16 cellular contexts compared by ENCODE assay signal in genomic region chr3:55297706-55298105, GRCh38.
A peak's percentile ranks its signal among the peaks of the same experiment; 100 is the strongest.
DNase-seq lines count a peak whose midpoint lies in the region; TF ChIP-seq lines count a peak whose summit lies in the region.
"Had no signal": no experiment of that assay in that cellular context is flagged by ENCODE, and none has a peak within 500 bp of the region (broad histone marks: within the 10 kb centered on the region; RNA-seq: fewer than 3 reads in every experiment).

No MANE protein-coding gene starts in this region.

- no peaks in the 10 kb centered on the region for H3K9me3 ChIP-seq in smooth muscle cell (replicated peaks; ENCODE audit: low read depth)

- H3K4me2 ChIP-seq in smooth muscle cell = no peak overlapping the region
- H3K4me2 ChIP-seq: BLaER1 treated with 17β-estradiol and CSF1 and Interleukin-3, amounts not matched to agents 10 nM and 100 nM; KMS-11 had no signal

- peaks cover 3% of the 10 kb centered on the region for H3F3A ChIP-seq in smooth muscle cell (ENCODE audit: low read depth)

- H2AFZ ChIP-seq in smooth muscle cell (ENCODE audit: low read depth) = no peak overlapping the region

- H3K36me3 ChIP-seq in smooth muscle cell (ENCODE audit: low read depth) = no peaks in the 10 kb centered on the region
- H3K36me3 ChIP-seq: BLaER1 treated with 17β-estradiol and CSF1 and Interleukin-3, amounts not matched to agents 10 nM and 100 nM had no signal

- H3K4me1 ChIP-seq in smooth muscle cell (ENCODE audit: low read depth) = peaks cover 1% of the 10 kb centered on the region

- 68% methylated on average over 5 of the region's 5 CpGs for WGBS in smooth muscle cell (ENCODE audit: low lambda C conversion rate)

- peak; percentile 63 for DNase-seq in NCI-H82 (lab: John Stamatoyannopoulos, UW)
- DNase-seq in NCI-H82 treated with DMSO at 0.1 percent for 48 hours (lab: John Stamatoyannopoulos, UW; ENCODE audit: unreplicated experiment) = no peak
- peak; percentile 72 for DNase-seq in NCI-H345 (lab: John Stamatoyannopoulos, UW)
- peak; percentile 31 for DNase-seq in RPMI8226
- DNase-seq in iris pigment epithelial cell (ENCODE audit: low read depth) = peak; percentile 50
- no peak for DNase-seq in SIG-M5 (lab: John Stamatoyannopoulos, UW)
- DNase-seq in smooth muscle cell (lab: John Stamatoyannopoulos, UW; ENCODE audit: unreplicated experiment) = no peak
- no peak for DNase-seq in NK-92 (lab: John Stamatoyannopoulos, UW; ENCODE audit: unreplicated experiment)
- DNase-seq: Calu3; CD8-positive, alpha-beta T cell; DND-41; NCI-H1436 treated with DMSO at 0.1 percent for 48 hours; NCI-H2029; NCI-H526 treated with DMSO at 0.1 percent for 48 hours had no signal

- H3K9ac ChIP-seq in smooth muscle cell (ENCODE audit: low read depth) = no peak overlapping the region
- H3K9ac ChIP-seq: BLaER1 treated with 17β-estradiol and CSF1 and Interleukin-3, amounts not matched to agents 10 nM and 100 nM; KMS-11 had no signal

- no peak for TF ChIP-seq CTCF in smooth muscle cell (IDR thresholded peaks at IDR 0.05; ENCODE audit: borderline replicate concordance, insufficient read depth, poor library complexity, severe bottlenecking)

- no peak overlapping the region for H3K27ac ChIP-seq in smooth muscle cell (ENCODE audit: low read depth)
- H3K27ac ChIP-seq: BLaER1 treated with 17β-estradiol and CSF1 and Interleukin-3, amounts not matched to agents 10 nM and 100 nM; KMS-11 had no signal

- no peaks in the 10 kb centered on the region for H3K27me3 ChIP-seq in smooth muscle cell (ENCODE audit: low read depth)
- H3K27me3 ChIP-seq: BLaER1 treated with 17β-estradiol and CSF1 and Interleukin-3, amounts not matched to agents 10 nM and 100 nM had no signal

- H3K4me3 ChIP-seq in smooth muscle cell = no peak overlapping the region
- H3K4me3 ChIP-seq: BLaER1 treated with 17β-estradiol and CSF1 and Interleukin-3, amounts not matched to agents 10 nM and 100 nM had no signal

- H3K79me2 ChIP-seq in smooth muscle cell (ENCODE audit: low read depth) = no peaks in the 10 kb centered on the region

- H4K20me1 ChIP-seq in smooth muscle cell (ENCODE audit: low read depth) = no peaks in the 10 kb centered on the region
- H4K20me1 ChIP-seq: BLaER1 treated with 17β-estradiol and CSF1 and Interleukin-3, amounts not matched to agents 10 nM and 100 nM had no signal

Comparison
In these comparisons a context has a peak if more than half of its experiments do, and no peak if none do; other contexts are left out.
1. DNase-seq: peak in NCI-H82 (single experiment), NCI-H345 (single experiment), RPMI8226 (single experiment) and iris pigment epithelial cell (single experiment); none in NCI-H82 treated with DMSO at 0.1 percent for 48 hours (single experiment), SIG-M5 (single experiment), smooth muscle cell (single experiment) and NK-92 (single experiment).